ENCODE assay signal across 12 cellular contexts in genomic region chr2:60353406-60353800, GRCh38.
DNase-seq lines count a peak whose midpoint lies in the region; ATAC-seq, FAIRE-seq and TF ChIP-seq lines count a peak whose summit lies in the region.
"Had no signal": no experiment of that assay in that cellular context is flagged by ENCODE, and none has a peak within 500 bp of the region (broad histone marks: within the 10 kb centered on the region; RNA-seq: fewer than 3 reads in every experiment).

No MANE protein-coding gene starts in this region.

- H3K27ac ChIP-seq in neural progenitor cell (no peak overlapping the region), stomach (peak overlapping the region in 1 of 5 donors; percentile 43)
- H3K27ac ChIP-seq: hepatocyte had no signal

- no peaks in the 10 kb centered on the region for H3K9me3 Mint-ChIP-seq in neural progenitor cell

- H3K9ac ChIP-seq in neural progenitor cell = no peak overlapping the region

- no peaks in the 10 kb centered on the region for H3K79me2 ChIP-seq in neural progenitor cell (ENCODE audit: low read depth)
- H3K79me2 ChIP-seq: hepatocyte had no signal

- TF ChIP-seq CTCF in neural progenitor cell (IDR thresholded peaks at IDR 0.05) (peak; percentile 25), stomach (IDR thresholded peaks at IDR 0.05) (no peak)

- peak overlapping the region; percentile 99 for H3K27ac Mint-ChIP-seq in neural progenitor cell

- FAIRE-seq in urothelium cell line (lab: Jason Lieb, UNC) = no peak
- FAIRE-seq: colon had no signal

- DNase-seq in neural progenitor cell (ENCODE audit: low spot score) (peak; percentile 42), D341Med (ENCODE audit: low spot score) (no peak), ACHN (no peak), urothelium cell line (ENCODE audit: low spot score) (no peak), stomach (no peak)
- DNase-seq: DND-41, NCI-H1930 had no signal

- no peak overlapping the region for H3K4me3 Mint-ChIP-seq in neural progenitor cell

- ATAC-seq in GM18868 (IDR thresholded peaks at IDR 0.05; ENCODE audit: unreplicated experiment) (peak; percentile 4), GM21737 (IDR thresholded peaks at IDR 0.05; ENCODE audit: unreplicated experiment) (peak; percentile 15), HG03432 (IDR thresholded peaks at IDR 0.05; ENCODE audit: unreplicated experiment) (peak; percentile 19)

- no peak overlapping the region for H3K4me2 ChIP-seq in neural progenitor cell
- H3K4me2 ChIP-seq: hepatocyte had no signal

- H3K4me3 ChIP-seq in neural progenitor cell = no peak overlapping the region
- no peak overlapping the region for H3K4me3 ChIP-seq in stomach
- H3K4me3 ChIP-seq: hepatocyte had no signal

- peak overlapping the region; percentile 89 for H2AFZ ChIP-seq in neural progenitor cell (replicated peaks)
- H2AFZ ChIP-seq: hepatocyte had no signal

- no peak for TF ChIP-seq EP300 in stomach (IDR thresholded peaks at IDR 0.05)

- H3K9me3 ChIP-seq in neural progenitor cell (ENCODE audit: low read depth) (no peaks in the 10 kb centered on the region), stomach (no peaks in the 10 kb centered on the region)

- no peaks in the 10 kb centered on the region for H4K20me1 ChIP-seq in neural progenitor cell (ENCODE audit: low read depth)

- H3K4me1 Mint-ChIP-seq in neural progenitor cell = peaks cover 27% of the 10 kb centered on the region

- H3K36me3 ChIP-seq in neural progenitor cell = no peaks in the 10 kb centered on the region
- no peaks in the 10 kb centered on the region for H3K36me3 ChIP-seq in stomach

- 61 to 74% (median 71%) methylated on average over 10 of the region's 10 CpGs for WGBS in stomach, 5 donors

- peaks cover 2% of the 10 kb centered on the region for H3K27me3 Mint-ChIP-seq in neural progenitor cell (ENCODE audit: insufficient read depth, low read depth)

- no peaks in the 10 kb centered on the region for H3K27me3 ChIP-seq in neural progenitor cell
- H3K27me3 ChIP-seq in stomach = peaks cover 0 to 3% (median 0%) of the 10 kb centered on the region in 3 donors
- H3K27me3 ChIP-seq: hepatocyte had no signal

- no peaks in the 10 kb centered on the region for H3F3A ChIP-seq in neural progenitor cell (ENCODE audit: low read depth)

- no peak for TF ChIP-seq POLR2A in stomach (IDR thresholded peaks at IDR 0.05)

- in situ Hi-C loops in ACHN (cut with HindIII; ENCODE audit: low pct_ligation_motif_present, low pct_unique_long_range_greater_than_20kb, low sequenced_read_pairs) = no loop called here

- H3K4me1 ChIP-seq in neural progenitor cell (peaks cover 21% of the 10 kb centered on the region), stomach (no peaks in the 10 kb centered on the region)

- intact Hi-C loops in stomach (cut with DNase I; ENCODE audit: low total_unique reads) = no loop called here

- no peaks in the 10 kb centered on the region for H3K36me3 Mint-ChIP-seq in neural progenitor cell
